Comparison of ENCODE assay signal across 1 cellular context in the genomic region with DNA sequence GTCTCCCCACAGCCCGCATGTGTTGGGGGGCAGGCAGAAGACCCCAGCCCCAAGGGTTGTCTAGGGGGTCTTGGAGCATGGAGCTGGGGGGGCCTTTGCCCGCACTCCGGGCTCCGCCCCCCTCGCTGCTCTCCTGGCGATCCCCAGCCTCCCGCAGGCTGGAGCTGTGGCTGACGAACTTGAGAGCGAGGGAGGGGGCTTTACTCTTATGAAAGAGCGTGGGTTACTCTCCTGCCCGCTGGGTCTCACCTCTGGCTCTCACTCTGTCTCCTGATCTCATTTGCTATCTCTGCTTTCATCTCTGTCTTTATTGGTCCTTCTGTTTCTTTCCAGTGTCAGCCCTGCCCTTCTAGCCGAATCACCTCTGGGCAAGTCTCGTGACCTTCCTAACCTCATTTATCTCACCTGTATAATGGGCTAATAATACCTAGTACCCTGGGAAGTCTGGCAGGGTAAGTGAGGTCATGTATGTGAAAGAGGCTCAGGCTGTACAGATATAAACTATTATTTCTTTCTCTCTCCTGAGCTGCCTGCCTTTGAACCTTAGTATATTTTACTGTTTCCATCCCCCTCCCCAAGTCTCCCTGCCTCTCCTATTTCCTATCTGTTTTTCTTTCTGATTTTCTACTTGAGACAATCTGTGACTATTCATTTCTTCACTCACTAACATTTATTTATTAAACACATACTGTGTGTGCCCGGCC.
TF ChIP-seq lines count a peak whose summit lies in the region.

No MANE protein-coding gene starts in this region.

TF ChIP-seq in K562, 482 proteins besides CTCF, POLR2A, EP300 and RAD21 (continues in another document):
- TF ChIP-seq ZNF165 (CRISPR knock-in tag; IDR thresholded peaks at IDR 0.05; ENCODE audit: borderline replicate concordance) = no peak
- 0 out of 2 replicates have a peak, but pooled peaks have one; percentile 25 for TF ChIP-seq ZEB2 (IDR thresholded peaks at IDR 0.05)
- TF ChIP-seq IFI16 (CRISPR knock-in tag; IDR thresholded peaks at IDR 0.05) = no peak
- TF ChIP-seq TBL1XR1 (IDR thresholded peaks at IDR 0.05; ENCODE audit: low read length in 2 of 2) = no peak
- TF ChIP-seq CBX1 (IDR thresholded peaks at IDR 0.05; ENCODE audit: low read depth) = peak; percentile 92; the same call in 1 of the 2 replicates
- peak in 1 of 2 experiments; percentile 86; a peak in 2 of 4 replicates for TF ChIP-seq RCOR1 (IDR thresholded peaks at IDR 0.05; ENCODE audit: borderline replicate concordance in 1 of 2, low read depth in 2 of 2, low read length in 2 of 2)
- peak; percentile 92 for TF ChIP-seq HDGF (IDR thresholded peaks at IDR 0.05)
- TF ChIP-seq, protein P1, sequence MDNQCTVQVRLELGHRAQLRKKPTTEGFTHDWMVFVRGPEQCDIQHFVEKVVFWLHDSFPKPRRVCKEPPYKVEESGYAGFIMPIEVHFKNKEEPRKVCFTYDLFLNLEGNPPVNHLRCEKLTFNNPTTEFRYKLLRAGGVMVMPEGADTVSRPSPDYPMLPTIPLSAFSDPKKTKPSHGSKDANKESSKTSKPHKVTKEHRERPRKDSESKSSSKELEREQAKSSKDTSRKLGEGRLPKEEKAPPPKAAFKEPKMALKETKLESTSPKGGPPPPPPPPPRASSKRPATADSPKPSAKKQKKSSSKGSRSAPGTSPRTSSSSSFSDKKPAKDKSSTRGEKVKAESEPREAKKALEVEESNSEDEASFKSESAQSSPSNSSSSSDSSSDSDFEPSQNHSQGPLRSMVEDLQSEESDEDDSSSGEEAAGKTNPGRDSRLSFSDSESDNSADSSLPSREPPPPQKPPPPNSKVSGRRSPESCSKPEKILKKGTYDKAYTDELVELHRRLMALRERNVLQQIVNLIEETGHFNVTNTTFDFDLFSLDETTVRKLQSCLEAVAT (IDR thresholded peaks at IDR 0.05) = peak in 1 of 2 experiments; percentile 37; a peak in 1 of 4 replicates
- 0 out of 2 replicates have a peak, but pooled peaks have one; percentile 30 for TF ChIP-seq DPF2 (IDR thresholded peaks at IDR 0.05)
- TF ChIP-seq TAF1 (IDR thresholded peaks at IDR 0.05; ENCODE audit: control insufficient read depth, extremely low read depth, insufficient read depth, low read length, severe bottlenecking) = no peak
- peak; percentile 91 to 96 for TF ChIP-seq KDM1A (IDR thresholded peaks at IDR 0.05)
- peak; percentile 100 for TF ChIP-seq ESRRA (IDR thresholded peaks at IDR 0.05; ENCODE audit: borderline replicate concordance, low read depth)
- no peak for TF ChIP-seq ELF4 (CRISPR knock-in tag; IDR thresholded peaks at IDR 0.05)
- TF ChIP-seq SP2 (IDR thresholded peaks at IDR 0.05; ENCODE audit: extremely low read depth, low read depth, low read length, poor library complexity, severe bottlenecking) = no peak
- TF ChIP-seq E2F3 (CRISPR knock-in tag; IDR thresholded peaks at IDR 0.05) = no peak
- TF ChIP-seq CC2D1A (IDR thresholded peaks at IDR 0.05) = peak; percentile 49; the same call in 1 of the 2 replicates
- TF ChIP-seq, protein P2, sequence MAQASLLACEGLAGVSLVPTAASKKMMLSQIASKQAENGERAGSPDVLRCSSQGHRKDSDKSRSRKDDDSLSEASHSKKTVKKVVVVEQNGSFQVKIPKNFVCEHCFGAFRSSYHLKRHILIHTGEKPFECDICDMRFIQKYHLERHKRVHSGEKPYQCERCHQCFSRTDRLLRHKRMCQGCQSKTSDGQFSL (CRISPR knock-in tag; IDR thresholded peaks at IDR 0.05) = no peak
- TF ChIP-seq, protein P2 (tag; IDR thresholded peaks at IDR 0.05) = no peak
- peak; percentile 24 for TF ChIP-seq EGR1 (conservative IDR thresholded peaks at IDR 0.05)
- peak; percentile 82 for TF ChIP-seq BHLHE40 (IDR thresholded peaks at IDR 0.05; ENCODE audit: low read length)
- TF ChIP-seq RAD51 (IDR thresholded peaks at IDR 0.05; ENCODE audit: borderline replicate concordance, low read depth) = peak; percentile 13; the same call in 1 of the 2 replicates
- no peak for TF ChIP-seq CBFA2T2 (conservative IDR thresholded peaks at IDR 0.05)
- TF ChIP-seq MTA1 (IDR thresholded peaks at IDR 0.05; ENCODE audit: borderline replicate concordance) = peak; percentile 62; the same call in 1 of the 2 replicates
- TF ChIP-seq NFIC (IDR thresholded peaks at IDR 0.05) = peak; percentile 27; the same call in 1 of the 2 replicates
- no peak for TF ChIP-seq COPS2 (conservative IDR thresholded peaks at IDR 0.05)
- TF ChIP-seq, protein P3, sequence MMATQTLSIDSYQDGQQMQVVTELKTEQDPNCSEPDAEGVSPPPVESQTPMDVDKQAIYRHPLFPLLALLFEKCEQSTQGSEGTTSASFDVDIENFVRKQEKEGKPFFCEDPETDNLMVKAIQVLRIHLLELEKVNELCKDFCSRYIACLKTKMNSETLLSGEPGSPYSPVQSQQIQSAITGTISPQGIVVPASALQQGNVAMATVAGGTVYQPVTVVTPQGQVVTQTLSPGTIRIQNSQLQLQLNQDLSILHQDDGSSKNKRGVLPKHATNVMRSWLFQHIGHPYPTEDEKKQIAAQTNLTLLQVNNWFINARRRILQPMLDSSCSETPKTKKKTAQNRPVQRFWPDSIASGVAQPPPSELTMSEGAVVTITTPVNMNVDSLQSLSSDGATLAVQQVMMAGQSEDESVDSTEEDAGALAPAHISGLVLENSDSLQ (IDR thresholded peaks at IDR 0.05) = 0 out of 2 replicates have a peak, but pooled peaks have one; percentile 18
- 0 out of 4 replicates have a peak, but pooled peaks of 1 of the 2 experiments have one; percentile 4 for TF ChIP-seq TRIM24 (IDR thresholded peaks at IDR 0.05)
- TF ChIP-seq, protein P4, sequence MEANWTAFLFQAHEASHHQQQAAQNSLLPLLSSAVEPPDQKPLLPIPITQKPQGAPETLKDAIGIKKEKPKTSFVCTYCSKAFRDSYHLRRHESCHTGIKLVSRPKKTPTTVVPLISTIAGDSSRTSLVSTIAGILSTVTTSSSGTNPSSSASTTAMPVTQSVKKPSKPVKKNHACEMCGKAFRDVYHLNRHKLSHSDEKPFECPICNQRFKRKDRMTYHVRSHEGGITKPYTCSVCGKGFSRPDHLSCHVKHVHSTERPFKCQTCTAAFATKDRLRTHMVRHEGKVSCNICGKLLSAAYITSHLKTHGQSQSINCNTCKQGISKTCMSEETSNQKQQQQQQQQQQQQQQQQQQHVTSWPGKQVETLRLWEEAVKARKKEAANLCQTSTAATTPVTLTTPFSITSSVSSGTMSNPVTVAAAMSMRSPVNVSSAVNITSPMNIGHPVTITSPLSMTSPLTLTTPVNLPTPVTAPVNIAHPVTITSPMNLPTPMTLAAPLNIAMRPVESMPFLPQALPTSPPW (CRISPR knock-in tag; IDR thresholded peaks at IDR 0.05) = peak; percentile 47
- TF ChIP-seq NBN (IDR thresholded peaks at IDR 0.05; ENCODE audit: low read depth) = 0 out of 2 replicates have a peak, but pooled peaks have one; percentile 81
- peak; percentile 99 for TF ChIP-seq ADNP (tag; IDR thresholded peaks at IDR 0.05)
- peak; percentile 74; the same call in 1 of the 2 replicates for TF ChIP-seq TOE1 (IDR thresholded peaks at IDR 0.05; ENCODE audit: borderline replicate concordance)
- no peak for TF ChIP-seq TOE1 (CRISPR knock-in tag; IDR thresholded peaks at IDR 0.05; ENCODE audit: borderline replicate concordance, low read depth)
- TF ChIP-seq, protein P5, sequence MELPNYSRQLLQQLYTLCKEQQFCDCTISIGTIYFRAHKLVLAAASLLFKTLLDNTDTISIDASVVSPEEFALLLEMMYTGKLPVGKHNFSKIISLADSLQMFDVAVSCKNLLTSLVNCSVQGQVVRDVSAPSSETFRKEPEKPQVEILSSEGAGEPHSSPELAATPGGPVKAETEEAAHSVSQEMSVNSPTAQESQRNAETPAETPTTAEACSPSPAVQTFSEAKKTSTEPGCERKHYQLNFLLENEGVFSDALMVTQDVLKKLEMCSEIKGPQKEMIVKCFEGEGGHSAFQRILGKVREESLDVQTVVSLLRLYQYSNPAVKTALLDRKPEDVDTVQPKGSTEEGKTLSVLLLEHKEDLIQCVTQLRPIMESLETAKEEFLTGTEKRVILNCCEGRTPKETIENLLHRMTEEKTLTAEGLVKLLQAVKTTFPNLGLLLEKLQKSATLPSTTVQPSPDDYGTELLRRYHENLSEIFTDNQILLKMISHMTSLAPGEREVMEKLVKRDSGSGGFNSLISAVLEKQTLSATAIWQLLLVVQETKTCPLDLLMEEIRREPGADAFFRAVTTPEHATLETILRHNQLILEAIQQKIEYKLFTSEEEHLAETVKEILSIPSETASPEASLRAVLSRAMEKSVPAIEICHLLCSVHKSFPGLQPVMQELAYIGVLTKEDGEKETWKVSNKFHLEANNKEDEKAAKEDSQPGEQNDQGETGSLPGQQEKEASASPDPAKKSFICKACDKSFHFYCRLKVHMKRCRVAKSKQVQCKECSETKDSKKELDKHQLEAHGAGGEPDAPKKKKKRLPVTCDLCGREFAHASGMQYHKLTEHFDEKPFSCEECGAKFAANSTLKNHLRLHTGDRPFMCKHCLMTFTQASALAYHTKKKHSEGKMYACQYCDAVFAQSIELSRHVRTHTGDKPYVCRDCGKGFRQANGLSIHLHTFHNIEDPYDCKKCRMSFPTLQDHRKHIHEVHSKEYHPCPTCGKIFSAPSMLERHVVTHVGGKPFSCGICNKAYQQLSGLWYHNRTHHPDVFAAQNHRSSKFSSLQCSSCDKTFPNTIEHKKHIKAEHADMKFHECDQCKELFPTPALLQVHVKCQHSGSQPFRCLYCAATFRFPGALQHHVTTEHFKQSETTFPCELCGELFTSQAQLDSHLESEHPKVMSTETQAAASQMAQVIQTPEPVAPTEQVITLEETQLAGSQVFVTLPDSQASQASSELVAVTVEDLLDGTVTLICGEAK (IDR thresholded peaks at IDR 0.05) = peak; percentile 13; the same call in 1 of the 2 replicates
- TF ChIP-seq, protein P5 (CRISPR knock-in tag; IDR thresholded peaks at IDR 0.05) = no peak
- TF ChIP-seq, protein P6, sequence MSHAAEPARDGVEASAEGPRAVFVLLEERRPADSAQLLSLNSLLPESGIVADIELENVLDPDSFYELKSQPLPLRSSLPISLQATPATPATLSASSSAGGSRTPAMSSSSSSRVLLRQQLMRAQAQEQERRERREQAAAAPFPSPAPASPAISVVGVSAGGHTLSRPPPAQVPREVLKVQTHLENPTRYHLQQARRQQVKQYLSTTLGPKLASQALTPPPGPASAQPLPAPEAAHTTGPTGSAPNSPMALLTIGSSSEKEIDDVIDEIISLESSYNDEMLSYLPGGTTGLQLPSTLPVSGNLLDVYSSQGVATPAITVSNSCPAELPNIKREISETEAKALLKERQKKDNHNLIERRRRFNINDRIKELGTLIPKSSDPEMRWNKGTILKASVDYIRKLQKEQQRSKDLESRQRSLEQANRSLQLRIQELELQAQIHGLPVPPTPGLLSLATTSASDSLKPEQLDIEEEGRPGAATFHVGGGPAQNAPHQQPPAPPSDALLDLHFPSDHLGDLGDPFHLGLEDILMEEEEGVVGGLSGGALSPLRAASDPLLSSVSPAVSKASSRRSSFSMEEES (CRISPR knock-in tag; IDR thresholded peaks at IDR 0.05) = peak; percentile 53
- TF ChIP-seq, protein P7, sequence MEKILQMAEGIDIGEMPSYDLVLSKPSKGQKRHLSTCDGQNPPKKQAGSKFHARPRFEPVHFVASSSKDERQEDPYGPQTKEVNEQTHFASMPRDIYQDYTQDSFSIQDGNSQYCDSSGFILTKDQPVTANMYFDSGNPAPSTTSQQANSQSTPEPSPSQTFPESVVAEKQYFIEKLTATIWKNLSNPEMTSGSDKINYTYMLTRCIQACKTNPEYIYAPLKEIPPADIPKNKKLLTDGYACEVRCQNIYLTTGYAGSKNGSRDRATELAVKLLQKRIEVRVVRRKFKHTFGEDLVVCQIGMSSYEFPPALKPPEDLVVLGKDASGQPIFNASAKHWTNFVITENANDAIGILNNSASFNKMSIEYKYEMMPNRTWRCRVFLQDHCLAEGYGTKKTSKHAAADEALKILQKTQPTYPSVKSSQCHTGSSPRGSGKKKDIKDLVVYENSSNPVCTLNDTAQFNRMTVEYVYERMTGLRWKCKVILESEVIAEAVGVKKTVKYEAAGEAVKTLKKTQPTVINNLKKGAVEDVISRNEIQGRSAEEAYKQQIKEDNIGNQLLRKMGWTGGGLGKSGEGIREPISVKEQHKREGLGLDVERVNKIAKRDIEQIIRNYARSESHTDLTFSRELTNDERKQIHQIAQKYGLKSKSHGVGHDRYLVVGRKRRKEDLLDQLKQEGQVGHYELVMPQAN (IDR thresholded peaks at IDR 0.05; ENCODE audit: borderline replicate concordance) = peak; percentile 67; the same call in 1 of the 2 replicates
- no peak for TF ChIP-seq NR4A1 (CRISPR knock-in tag; IDR thresholded peaks at IDR 0.05)
- TF ChIP-seq NR4A1 (tag; IDR thresholded peaks at IDR 0.05) = no peak
- peak; percentile 28 for TF ChIP-seq KDM5B (IDR thresholded peaks at IDR 0.05; ENCODE audit: insufficient replicate concordance, low read depth, low read length)
- TF ChIP-seq ZBTB7A (IDR thresholded peaks at IDR 0.05; ENCODE audit: borderline replicate concordance, control insufficient read depth, low read depth, low read length) = peak; percentile 79; the same call in 1 of the 2 replicates
